ENCODE assay signal across 1 cellular context in the genomic region with DNA sequence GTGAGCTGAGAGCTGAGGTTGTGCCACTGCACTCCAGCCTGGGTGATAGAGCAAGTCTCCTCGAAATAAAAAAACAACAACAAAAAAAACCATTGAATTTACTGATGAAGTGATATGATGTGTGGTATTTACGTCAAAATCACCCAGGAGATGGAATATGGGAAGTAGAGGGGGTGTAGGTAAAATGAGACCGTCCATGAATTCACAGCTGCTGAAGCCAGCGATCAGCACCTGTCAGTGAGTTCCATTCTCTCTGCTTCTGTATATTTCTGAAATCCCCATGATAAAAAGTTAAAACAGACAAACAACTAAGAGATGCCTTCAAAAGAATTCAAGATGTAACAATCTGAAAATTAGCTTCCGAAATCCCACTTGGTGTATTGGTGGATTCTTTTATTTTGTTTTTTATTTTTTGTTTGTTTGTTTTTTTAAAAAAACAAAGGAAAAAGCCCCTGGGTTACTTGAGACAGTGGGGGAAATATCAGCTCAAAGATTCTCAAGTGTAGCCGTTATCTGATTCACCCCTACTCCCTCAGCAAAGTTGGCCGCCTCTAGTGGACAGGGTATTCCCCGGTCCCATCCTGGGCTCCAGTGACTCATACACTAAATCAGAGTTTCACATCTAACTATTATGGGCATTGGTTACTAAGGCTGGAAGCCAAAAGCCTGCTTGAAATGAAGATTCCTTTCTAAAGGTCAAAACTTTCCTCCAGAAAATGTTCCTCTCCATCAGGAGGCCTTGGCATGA.
TF ChIP-seq lines count a peak whose summit lies in the region.

No MANE protein-coding gene starts in this region.

TF ChIP-seq in GM12878, 131 proteins besides CTCF, POLR2A, EP300 and RAD21 (continued from another document):
- TF ChIP-seq, protein P1, sequence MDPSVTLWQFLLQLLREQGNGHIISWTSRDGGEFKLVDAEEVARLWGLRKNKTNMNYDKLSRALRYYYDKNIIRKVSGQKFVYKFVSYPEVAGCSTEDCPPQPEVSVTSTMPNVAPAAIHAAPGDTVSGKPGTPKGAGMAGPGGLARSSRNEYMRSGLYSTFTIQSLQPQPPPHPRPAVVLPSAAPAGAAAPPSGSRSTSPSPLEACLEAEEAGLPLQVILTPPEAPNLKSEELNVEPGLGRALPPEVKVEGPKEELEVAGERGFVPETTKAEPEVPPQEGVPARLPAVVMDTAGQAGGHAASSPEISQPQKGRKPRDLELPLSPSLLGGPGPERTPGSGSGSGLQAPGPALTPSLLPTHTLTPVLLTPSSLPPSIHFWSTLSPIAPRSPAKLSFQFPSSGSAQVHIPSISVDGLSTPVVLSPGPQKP (IDR thresholded peaks at IDR 0.05; ENCODE audit: low read depth, low read length): no peak
- TF ChIP-seq JUND (IDR thresholded peaks at IDR 0.05; ENCODE audit: low read depth, low read length) (peak; percentile 73; the same call in 1 of the 2 replicates), TCF12 (IDR thresholded peaks at IDR 0.05; ENCODE audit: low read depth, low read length) (peak; percentile 70; the same call in 1 of the 2 replicates), HDAC2 (IDR thresholded peaks at IDR 0.05) (no peak), RUNX3 (IDR thresholded peaks at IDR 0.05; ENCODE audit: low read length) (peak; percentile 49), ATF7 (IDR thresholded peaks at IDR 0.05; ENCODE audit: low read depth) (peak; percentile 89), CREM (IDR thresholded peaks at IDR 0.05; ENCODE audit: low read depth) (peak; percentile 41; the same call in 1 of the 2 replicates), MTA3 (IDR thresholded peaks at IDR 0.05; ENCODE audit: borderline replicate concordance, low read length) (no peak), FOXM1 (IDR thresholded peaks at IDR 0.05; ENCODE audit: low read depth, low read length) (0 out of 2 replicates have a peak, but pooled peaks have one; percentile 50), HCFC1 (IDR thresholded peaks at IDR 0.05; ENCODE audit: low read length) (no peak), RB1 (IDR thresholded peaks at IDR 0.05; ENCODE audit: borderline replicate concordance) (no peak), IKZF1 (conservative IDR thresholded peaks at IDR 0.05) (peak; percentile 58; the same call in 1 of the 2 replicates)
- TF ChIP-seq, protein P2, sequence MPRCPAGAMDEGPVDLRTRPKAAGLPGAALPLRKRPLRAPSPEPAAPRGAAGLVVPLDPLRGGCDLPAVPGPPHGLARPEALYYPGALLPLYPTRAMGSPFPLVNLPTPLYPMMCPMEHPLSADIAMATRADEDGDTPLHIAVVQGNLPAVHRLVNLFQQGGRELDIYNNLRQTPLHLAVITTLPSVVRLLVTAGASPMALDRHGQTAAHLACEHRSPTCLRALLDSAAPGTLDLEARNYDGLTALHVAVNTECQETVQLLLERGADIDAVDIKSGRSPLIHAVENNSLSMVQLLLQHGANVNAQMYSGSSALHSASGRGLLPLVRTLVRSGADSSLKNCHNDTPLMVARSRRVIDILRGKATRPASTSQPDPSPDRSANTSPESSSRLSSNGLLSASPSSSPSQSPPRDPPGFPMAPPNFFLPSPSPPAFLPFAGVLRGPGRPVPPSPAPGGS (IDR thresholded peaks at IDR 0.05; ENCODE audit: borderline replicate concordance, insufficient read depth, low read depth, low read length, poor library complexity, severe bottlenecking): peak; percentile 13
- TF ChIP-seq, protein P3, sequence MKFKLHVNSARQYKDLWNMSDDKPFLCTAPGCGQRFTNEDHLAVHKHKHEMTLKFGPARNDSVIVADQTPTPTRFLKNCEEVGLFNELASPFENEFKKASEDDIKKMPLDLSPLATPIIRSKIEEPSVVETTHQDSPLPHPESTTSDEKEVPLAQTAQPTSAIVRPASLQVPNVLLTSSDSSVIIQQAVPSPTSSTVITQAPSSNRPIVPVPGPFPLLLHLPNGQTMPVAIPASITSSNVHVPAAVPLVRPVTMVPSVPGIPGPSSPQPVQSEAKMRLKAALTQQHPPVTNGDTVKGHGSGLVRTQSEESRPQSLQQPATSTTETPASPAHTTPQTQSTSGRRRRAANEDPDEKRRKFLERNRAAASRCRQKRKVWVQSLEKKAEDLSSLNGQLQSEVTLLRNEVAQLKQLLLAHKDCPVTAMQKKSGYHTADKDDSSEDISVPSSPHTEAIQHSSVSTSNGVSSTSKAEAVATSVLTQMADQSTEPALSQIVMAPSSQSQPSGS (IDR thresholded peaks at IDR 0.05; ENCODE audit: low read length): peak; percentile 28; the same call in 1 of the 2 replicates
